In the genomic region with DNA sequence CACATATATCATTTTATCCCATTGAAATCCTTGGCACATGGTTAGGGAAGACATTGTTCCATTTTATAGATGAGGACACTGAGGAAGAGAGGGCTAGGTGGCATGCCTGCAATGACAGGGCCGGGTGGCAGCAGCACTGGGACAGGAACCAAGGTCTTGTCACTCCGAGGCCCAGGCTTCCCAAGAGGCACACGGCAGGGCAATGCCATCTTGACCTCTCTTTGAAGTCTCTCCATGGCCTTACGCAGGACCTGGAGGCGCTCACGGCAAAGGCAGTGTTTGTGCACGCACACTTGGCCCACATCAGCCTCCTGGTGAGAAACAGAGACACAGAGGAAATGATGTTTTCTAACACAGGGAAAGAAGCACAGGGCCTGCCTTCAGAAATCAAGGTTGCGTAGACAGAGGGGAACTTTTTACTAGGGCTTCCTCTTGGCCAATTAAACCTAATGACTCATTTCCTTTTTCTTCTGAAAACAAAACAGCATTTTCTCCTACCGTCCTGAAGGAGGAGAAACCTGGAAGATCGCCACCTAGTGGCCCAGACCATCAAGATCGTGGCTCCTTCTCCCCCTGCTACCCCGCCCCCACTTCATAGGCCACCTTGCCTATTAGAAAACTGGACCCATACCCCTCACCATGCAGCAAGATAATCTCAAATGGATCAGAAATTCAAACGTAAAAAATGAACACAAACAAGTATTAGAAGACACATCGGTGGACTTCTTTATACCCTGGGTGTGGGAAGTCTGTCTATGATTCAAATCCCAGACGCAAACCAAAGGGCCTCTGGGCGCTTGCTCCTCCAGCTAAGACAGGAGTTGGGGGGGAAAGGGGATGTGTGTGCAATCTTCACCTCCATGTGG, we compare ENCODE assay signal across 8 cellular contexts.
DNase-seq lines count a peak whose midpoint lies in the region; ATAC-seq, FAIRE-seq and TF ChIP-seq lines count a peak whose summit lies in the region.

No MANE protein-coding gene starts in this region.

- peaks cover 17% of the 10 kb centered on the region for H3K4me1 Mint-ChIP-seq in T-helper 2 cell treated with Interferon-gamma antibody and Interleukin-4, amounts not matched to agents 5 μg/mL and 100 μg/mL, for 36 hours (ENCODE audit: low read depth)
- peaks cover 7% of the 10 kb centered on the region for H3K4me1 Mint-ChIP-seq in astrocyte (ENCODE audit: low read depth, unreplicated experiment)

- H3K36me3 ChIP-seq in astrocyte (ENCODE audit: insufficient read depth, low read length) (no peaks in the 10 kb centered on the region), sigmoid colon (no peaks in the 10 kb centered on the region)

- in situ Hi-C loops in GM13976 (cut with MboI; ENCODE audit: low sequenced_read_pairs, unreplicated experiment) = loop anchor here (25.0 kb wide), 1 partner anchor 627 kb away; no protein-coding TSS in a partner anchor

- peak; percentile 78 for DNase-seq in GM13976 (ENCODE audit: low spot score)
- DNase-seq in NCI-H1105 treated with DMSO at 0.1 percent for 48 hours (lab: John Stamatoyannopoulos, UW) = peak; percentile 44
- peak; percentile 77 for DNase-seq in T-helper 2 cell treated with Interferon-gamma antibody and Interleukin-4, amounts not matched to agents 5 μg/mL and 100 μg/mL, for 36 hours (ENCODE audit: low spot score)
- peak; percentile 89 for DNase-seq in astrocyte (ENCODE audit: low read depth)
- peak; percentile 68 to 75 for DNase-seq in hippocampal formation (lab: John Stamatoyannopoulos, UW)
- DNase-seq in sigmoid colon = peak; percentile 95
- no peak for DNase-seq in DMS79 treated with DMSO at 0.1 percent for 48 hours (lab: John Stamatoyannopoulos, UW)

- H3K9me3 ChIP-seq in astrocyte (ENCODE audit: insufficient read depth, low read depth, low read length) (no peaks in the 10 kb centered on the region), sigmoid colon (no peaks in the 10 kb centered on the region)

- H3K27ac Mint-ChIP-seq in T-helper 2 cell treated with Interferon-gamma antibody and Interleukin-4, amounts not matched to agents 5 μg/mL and 100 μg/mL, for 36 hours = peak overlapping the region; percentile 89
- peak overlapping the region; percentile 60 for H3K27ac Mint-ChIP-seq in astrocyte (ENCODE audit: unreplicated experiment)

- H3K79me2 ChIP-seq in astrocyte (ENCODE audit: insufficient read depth, low read length) = no peaks in the 10 kb centered on the region

- H3K27me3 ChIP-seq in astrocyte (ENCODE audit: insufficient read depth, low read length) (no peaks in the 10 kb centered on the region), sigmoid colon (no peaks in the 10 kb centered on the region)

- no peaks in the 10 kb centered on the region for H3K27me3 Mint-ChIP-seq in T-helper 2 cell treated with Interferon-gamma antibody and Interleukin-4, amounts not matched to agents 5 μg/mL and 100 μg/mL, for 36 hours (ENCODE audit: low read depth)
- no peaks in the 10 kb centered on the region for H3K27me3 Mint-ChIP-seq in astrocyte (ENCODE audit: low read depth, unreplicated experiment)

- peak overlapping the region; percentile 74 for H3K27ac ChIP-seq in astrocyte (ENCODE audit: low read depth, low read length)
- H3K27ac ChIP-seq in sigmoid colon = peak overlapping the region; percentile 78 to 82 (median 78)

- WGBS in sigmoid colon, 2 donors = 30 to 42% methylated on average over 16 of the region's 16 CpGs

- FAIRE-seq in astrocyte (lab: Jason Lieb, UNC) = peak; percentile 75

- no peaks in the 10 kb centered on the region for H3K9me3 Mint-ChIP-seq in T-helper 2 cell treated with Interferon-gamma antibody and Interleukin-4, amounts not matched to agents 5 μg/mL and 100 μg/mL, for 36 hours
- H3K9me3 Mint-ChIP-seq in astrocyte (ENCODE audit: unreplicated experiment) = no peaks in the 10 kb centered on the region

- no peaks in the 10 kb centered on the region for H3K36me3 Mint-ChIP-seq in T-helper 2 cell treated with Interferon-gamma antibody and Interleukin-4, amounts not matched to agents 5 μg/mL and 100 μg/mL, for 36 hours (ENCODE audit: low read depth)
- H3K36me3 Mint-ChIP-seq in astrocyte (ENCODE audit: low read depth, unreplicated experiment) = no peaks in the 10 kb centered on the region

- ATAC-seq in HG02678 (IDR thresholded peaks at IDR 0.05; ENCODE audit: unreplicated experiment) = peak; percentile 93

- peak overlapping the region; percentile 45 for H3K9ac ChIP-seq in astrocyte (ENCODE audit: low read length)

- H3K4me3 ChIP-seq in astrocyte (ENCODE audit: insufficient read depth, low read depth, low read length) (no peak overlapping the region), sigmoid colon (peak overlapping the region in 3 of 4 donors; percentile 24 to 36 (median 26))

- H2AFZ ChIP-seq in astrocyte (ENCODE audit: low read depth, low read length) = peak overlapping the region; percentile 95

- H3K4me3 Mint-ChIP-seq in T-helper 2 cell treated with Interferon-gamma antibody and Interleukin-4, amounts not matched to agents 5 μg/mL and 100 μg/mL, for 36 hours = peak overlapping the region; percentile 56
- H3K4me3 Mint-ChIP-seq in astrocyte (ENCODE audit: unreplicated experiment) = no peak overlapping the region

- peak in 1 of 4 donors; percentile 26 for TF ChIP-seq EP300 in sigmoid colon (IDR thresholded peaks at IDR 0.05)

- H3K4me1 ChIP-seq in astrocyte (ENCODE audit: insufficient read depth, low read length) (peaks cover 11% of the 10 kb centered on the region), sigmoid colon (peaks cover 0 to 5% (median 4%) of the 10 kb centered on the region in 4 donors)

- no peak for TF ChIP-seq POLR2A in sigmoid colon (IDR thresholded peaks at IDR 0.05)

- H3K4me2 ChIP-seq in astrocyte (ENCODE audit: low read length) = peak overlapping the region; percentile 70

- TF ChIP-seq CTCF in GM13976 (IDR thresholded peaks at IDR 0.05; ENCODE audit: borderline replicate concordance, control extremely low read depth, extremely low read depth, insufficient read depth, missing control alignments) (peak; percentile 79), astrocyte (IDR thresholded peaks at IDR 0.05; ENCODE audit: insufficient read depth, low read depth, low read length) (peak; percentile 91), sigmoid colon (IDR thresholded peaks at IDR 0.05) (peak; percentile 81 to 85 (median 82))

- no peaks in the 10 kb centered on the region for H4K20me1 ChIP-seq in astrocyte (ENCODE audit: insufficient read depth, low read length)

- intact Hi-C loops in sigmoid colon (cut with DNase I) = loop anchor here (1.0 to 10.0 kb wide), 3 partner anchors 73 to 635 kb away; no protein-coding TSS in a partner anchor
